16 cellular contexts compared by ENCODE assay signal in genomic region chr12:39095636-39096330, GRCh38.
A peak's percentile ranks its signal among the peaks of the same experiment; 100 is the strongest.
DNase-seq lines count a peak whose midpoint lies in the region; ATAC-seq, FAIRE-seq and TF ChIP-seq lines count a peak whose summit lies in the region.
"Had no signal": no experiment of that assay in that cellular context is flagged by ENCODE, and none has a peak within 500 bp of the region (broad histone marks: within the 10 kb centered on the region; RNA-seq: fewer than 3 reads in every experiment).

No MANE protein-coding gene starts in this region.

- H4K5ac ChIP-seq in H9 (ENCODE audit: insufficient read length, low read depth, low read length), result no peak overlapping the region

- H3K27me3 ChIP-seq in BE2C (no peaks in the 10 kb centered on the region), H9 (ENCODE audit: insufficient read depth, low read length) (no peaks in the 10 kb centered on the region), endodermal cell (ENCODE audit: control insufficient read depth, insufficient read depth, low read length, poor library complexity, severe bottlenecking) (no peaks in the 10 kb centered on the region)

- no peak overlapping the region for H4K8ac ChIP-seq in H9 (replicated peaks; ENCODE audit: insufficient read length, low read depth, low read length)

- H3K4me3 ChIP-seq in BE2C (ENCODE audit: low read depth, low read length), result no peak overlapping the region
- no peak overlapping the region for H3K4me3 ChIP-seq in endodermal cell (ENCODE audit: low read length)

- no peaks in the 10 kb centered on the region for H3K79me1 ChIP-seq in H9 (ENCODE audit: insufficient read depth, low read depth, low read length, poor library complexity, severe bottlenecking)

- H3K4me3 Mint-ChIP-seq in H9 (no peak overlapping the region), endodermal cell (no peak overlapping the region)

- no peak for FAIRE-seq in HTR-8/SVneo (lab: Jason Lieb, UNC)
- FAIRE-seq: A204.1 had no signal

- no peak overlapping the region for H4K91ac ChIP-seq in H9 (ENCODE audit: insufficient read length, low read depth, low read length)

- no peaks in the 10 kb centered on the region for H3K79me2 ChIP-seq in H9 (ENCODE audit: insufficient read depth, low read length)

- H3K4me1 ChIP-seq in BE2C, result peaks cover 17% of the 10 kb centered on the region
- H3K4me1 ChIP-seq in H9 (ENCODE audit: insufficient read depth, low read length), result peaks cover 5% of the 10 kb centered on the region; the same call in 1 of the 2 replicates
- no peaks in the 10 kb centered on the region for H3K4me1 ChIP-seq in endodermal cell (ENCODE audit: control insufficient read depth, insufficient read depth, low read length)

- H3K14ac ChIP-seq in H9 (ENCODE audit: insufficient read depth, low read length), result no peak overlapping the region; the same call in 1 of the 2 replicates

- no peak overlapping the region for H3K9ac ChIP-seq in H9 (ENCODE audit: extremely low read depth, insufficient read length, low read length)
- H3K9ac ChIP-seq in endodermal cell (ENCODE audit: extremely low read depth, low read length, poor library complexity, severe bottlenecking), result no peak overlapping the region
- H3K9ac ChIP-seq: KMS-11 had no signal

- H3K36me3 ChIP-seq in BE2C (no peaks in the 10 kb centered on the region), endodermal cell (ENCODE audit: control insufficient read depth, insufficient read depth, low read length) (no peaks in the 10 kb centered on the region)

- no peak overlapping the region for H3K4me2 ChIP-seq in H9 (ENCODE audit: insufficient read depth, insufficient read length, low read length)
- H3K4me2 ChIP-seq: KMS-11 had no signal

- H2BK5ac ChIP-seq in H9 (ENCODE audit: insufficient read length, low read length), result no peak overlapping the region

- H3K18ac ChIP-seq in H9 (ENCODE audit: insufficient read length, low read depth, low read length), result no peak overlapping the region

- H3K9me3 ChIP-seq in BE2C, result no peaks in the 10 kb centered on the region; the same call in 1 of the 2 replicates
- H3K9me3 ChIP-seq in H9 (ENCODE audit: control insufficient read depth, low read depth, low read length), result no peaks in the 10 kb centered on the region
- peaks cover 6% of the 10 kb centered on the region for H3K9me3 ChIP-seq in endodermal cell (ENCODE audit: control insufficient read depth, low read length)

- peak; percentile 28; the same call in 1 of the 2 replicates for TF ChIP-seq CTCF in BE2C (IDR thresholded peaks at IDR 0.05; ENCODE audit: low read depth, low read length)
- TF ChIP-seq CTCF in H9 (conservative IDR thresholded peaks at IDR 0.05), result peak; percentile 35; the same call in 2 of the 3 replicates
- TF ChIP-seq CTCF in endodermal cell (conservative IDR thresholded peaks at IDR 0.05), result peak; percentile 58

- no peak overlapping the region for H3T11ph ChIP-seq in H9 (ENCODE audit: low read length)

- H2BK20ac ChIP-seq in H9 (ENCODE audit: low read depth, low read length, poor library complexity, severe bottlenecking), result no peak overlapping the region

- H3K4me1 Mint-ChIP-seq in H9 (peaks cover 19 to 29% of the 10 kb centered on the region in 2 experiments), endodermal cell (peaks cover 18% of the 10 kb centered on the region)

- no peak overlapping the region for H2BK12ac ChIP-seq in H9 (ENCODE audit: insufficient read length, low read depth, low read length)

- H4K20me1 ChIP-seq in H9 (ENCODE audit: control insufficient read depth, insufficient read depth, insufficient read length), result no peaks in the 10 kb centered on the region

- H2BK15ac ChIP-seq in H9 (ENCODE audit: low read depth, low read length), result no peak overlapping the region

- H3K36me3 Mint-ChIP-seq in H9 (ENCODE audit: insufficient read depth in 1 of 3, low read depth in 3 of 3) (no peaks in the 10 kb centered on the region; a peak in 1 of 7 replicates), endodermal cell (ENCODE audit: low read depth) (no peaks in the 10 kb centered on the region)

- H3K27ac ChIP-seq in H9 (ENCODE audit: insufficient read length, low read depth, low read length) (no peak overlapping the region), endodermal cell (ENCODE audit: low read depth, low read length) (no peak overlapping the region)
- H3K27ac ChIP-seq: C4-2B, KMS-11 had no signal

- H3K27me3 Mint-ChIP-seq in H9 (ENCODE audit: low read depth), result no peaks in the 10 kb centered on the region
- peaks cover 6% of the 10 kb centered on the region for H3K27me3 Mint-ChIP-seq in endodermal cell (ENCODE audit: insufficient read depth)

- H2AK5ac ChIP-seq in H9 (ENCODE audit: insufficient read length, low read length), result no peak overlapping the region

- no peak overlapping the region for H3K56ac ChIP-seq in H9 (ENCODE audit: insufficient read length, low read depth, low read length)

- WGBS in H9 (ENCODE audit: extremely low coverage, insufficient read length, low lambda C conversion rate), result no CpG with 5 or more reads among the region's 2 CpGs
- WGBS in endodermal cell (ENCODE audit: insufficient coverage in 1 of 2, insufficient read length in 1 of 2), 2 experiments, result 92 to 100% methylated on average over 2 of the region's 2 CpGs

- H3K23ac ChIP-seq in H9 (ENCODE audit: insufficient read length, low read depth, low read length), result no peak overlapping the region

- H3K4ac ChIP-seq in H9 (ENCODE audit: low read depth, low read length), result no peak overlapping the region

- H3K27ac Mint-ChIP-seq in H9 (no peak overlapping the region), endodermal cell (no peak overlapping the region)

- no peak overlapping the region for H2AFZ ChIP-seq in H9 (ENCODE audit: low read length)

- H3K9me3 Mint-ChIP-seq in H9 (peaks cover 0 to 2% of the 10 kb centered on the region in 2 experiments; a peak in 2 of 5 replicates), endodermal cell (peaks cover 2% of the 10 kb centered on the region)

- H3K23me2 ChIP-seq in H9 (ENCODE audit: insufficient read length, low read depth, low read length, poor library complexity, severe bottlenecking), result no peaks in the 10 kb centered on the region

- ATAC-seq in GM19324 (IDR thresholded peaks at IDR 0.05; ENCODE audit: low FRiP score, unreplicated experiment) (no peak), GM21447 (IDR thresholded peaks at IDR 0.05; ENCODE audit: unreplicated experiment) (no peak)

- no peak overlapping the region for H2BK120ac ChIP-seq in H9 (ENCODE audit: low read depth, low read length, poor library complexity, severe bottlenecking)

- DNase-seq in BE2C (peak; percentile 56), H9 (no peak), OCI-M1 (lab: John Stamatoyannopoulos, UW) (peak; percentile 3), endodermal cell (no peak), HTR-8/SVneo (ENCODE audit: insufficient read length, low spot score) (no peak), germinal center (ENCODE audit: low spot score) (no peak)
- DNase-seq: NCI-H1092 treated with DMSO at 0.1 percent for 48 hours, NCI-H1694, NCI-H345, NCI-H526, SIG-M5 had no signal

Comparison
In these comparisons a context has a peak if more than half of its experiments do, and no peak if none do; other contexts are left out.
1. DNase-seq: peak in BE2C (single experiment) and OCI-M1 (single experiment); none in H9 (single experiment), endodermal cell (single experiment), HTR-8/SVneo (single experiment) and germinal center (single experiment).
2. Peak in every context shown above with its lines, with median percentiles within 50 percentile points of each other: CTCF ChIP-seq.